In genomic region chr19:39126312-39126561, GRCh38 we compare ENCODE assay signal across 8 cellular contexts. TPM values are rescaled to one million over a fixed set of nuclear protein-coding genes. Genes with fewer than 3 reads are reported as not detected.
DNase-seq lines count a peak whose midpoint lies in the region; ATAC-seq and TF ChIP-seq lines count a peak whose summit lies in the region.

No MANE protein-coding gene starts in this region.

- H3K9me3 ChIP-seq in AG04450 (ENCODE audit: control insufficient read depth, insufficient read depth, low read length) (no peaks in the 10 kb centered on the region), KOPT-K1 (ENCODE audit: insufficient read depth, low read length, poor library complexity, severe bottlenecking) (no peaks in the 10 kb centered on the region)
- no peaks in the 10 kb centered on the region for H3K9me3 ChIP-seq in naive thymus-derived CD4-positive, alpha-beta T cell (ENCODE audit: control insufficient read depth in 2 of 3, low read length in 3 of 3)

- H3K27me3 Mint-ChIP-seq in naive thymus-derived CD4-positive, alpha-beta T cell, result peaks cover 0 to 4% (median 0%) of the 10 kb centered on the region in 5 donors

- H3K36me3 Mint-ChIP-seq in naive thymus-derived CD4-positive, alpha-beta T cell, result peaks cover 0 to 2% (median 0%) of the 10 kb centered on the region in 5 donors

- H3K27me3 ChIP-seq in AG04450 (ENCODE audit: control insufficient read depth, insufficient read depth, low read length), result no peaks in the 10 kb centered on the region
- H3K27me3 ChIP-seq in naive thymus-derived CD4-positive, alpha-beta T cell (ENCODE audit: control insufficient read depth in 2 of 2, insufficient read depth in 2 of 2, low read length in 2 of 2), result no peaks in the 10 kb centered on the region

- no peak for ATAC-seq in naive thymus-derived CD4-positive, alpha-beta T cell

- peak overlapping the region; percentile 90 to 98 (median 94) for H3K4me3 Mint-ChIP-seq in naive thymus-derived CD4-positive, alpha-beta T cell

- POLR2A ChIA-PET in AG04450 (lab: Yijun Ruan, JAX), result no interaction called here
- POLR2A ChIA-PET in naive thymus-derived CD4-positive, alpha-beta T cell (lab: Charles Lee), result interaction anchor here (0.5 to 0.6 kb wide), 2 partner anchors 210 to 1469 kb away, joined by 3 read pairs; no protein-coding TSS in a partner anchor

- no peaks in the 10 kb centered on the region for H3K36me3 ChIP-seq in KOPT-K1 (ENCODE audit: insufficient read depth, low read length)
- H3K36me3 ChIP-seq in naive thymus-derived CD4-positive, alpha-beta T cell (ENCODE audit: control insufficient read depth in 2 of 3, insufficient read depth in 3 of 3, low read length in 3 of 3), result peaks cover 0 to 4% (median 0%) of the 10 kb centered on the region in 3 experiments

- H3K9me3 Mint-ChIP-seq in naive thymus-derived CD4-positive, alpha-beta T cell, result peaks cover 0 to 3% (median 0%) of the 10 kb centered on the region in 11 donors

- TF ChIP-seq CTCF in AG04450 (IDR thresholded peaks at IDR 0.05; ENCODE audit: low read depth, low read length) (no peak), coronary artery (IDR thresholded peaks at IDR 0.05) (no peak)

- H3K4me1 ChIP-seq in naive thymus-derived CD4-positive, alpha-beta T cell (ENCODE audit: control insufficient read depth in 2 of 2, insufficient read depth in 2 of 2, low read length in 2 of 2), result peaks cover 0 to 10% of the 10 kb centered on the region in 2 donors

- no peak for DNase-seq in AG04450 (ENCODE audit: low read depth, low spot score)
- DNase-seq in coronary artery (ENCODE audit: low spot score), result no peak
- DNase-seq in naive thymus-derived CD4-positive, alpha-beta T cell, result no peak
- DNase-seq in stimulated activated CD4-positive, alpha-beta T cell treated with anti-CD3 and anti-CD28 coated beads, Interleukin-4, amount 100 ng/mL, for 24 hours, result no peak
- DNase-seq in GDM1 (lab: John Stamatoyannopoulos, UW), result no peak
- no peak for DNase-seq in GF-D8 (lab: John Stamatoyannopoulos, UW)
- no peak for DNase-seq in activated CD8-positive, alpha-beta memory T cell treated with anti-CD3 and anti-CD28 coated beads, Interleukin-2, amount 50 U/mL, for 48 hours

- H3K27ac ChIP-seq in AG04450 (ENCODE audit: low read depth, low read length) (no peak overlapping the region), KOPT-K1 (ENCODE audit: low read depth, low read length, poor library complexity, severe bottlenecking) (peak overlapping the region; percentile 83), coronary artery (peak overlapping the region; percentile 69 to 90)
- peak overlapping the region; percentile 90 for H3K27ac ChIP-seq in naive thymus-derived CD4-positive, alpha-beta T cell (ENCODE audit: low read depth, low read length)

- peak overlapping the region; percentile 92 to 99 (median 97) for H3K27ac Mint-ChIP-seq in naive thymus-derived CD4-positive, alpha-beta T cell

- H3K4me1 Mint-ChIP-seq in naive thymus-derived CD4-positive, alpha-beta T cell, result peaks cover 28 to 53% (median 37%) of the 10 kb centered on the region in 7 donors

- CTCF ChIA-PET in AG04450 (lab: Charles Lee), result interaction anchor here (0.6 to 1.2 kb wide), 5 partner anchors 10 to 724 kb away, joined by 3 to 6 read pairs (median 3); partner anchors contain the start of gene FAM98C
- CTCF ChIA-PET in naive thymus-derived CD4-positive, alpha-beta T cell (lab: Charles Lee), result interaction anchor here (0.5 to 0.6 kb wide), 2 partner anchors 64 to 425 kb away, joined by 3 to 4 read pairs; no protein-coding TSS in a partner anchor

- intact Hi-C loops in naive thymus-derived CD4-positive, alpha-beta T cell (cut with micrococcal nuclease), result loop anchor here in 1 of 2 donors (10.0 kb wide), 1 partner anchor 1159 kb away; the partner anchor contains the start of gene AKT2

- H3K4me3 ChIP-seq in AG04450 (ENCODE audit: low read depth, low read length) (peak overlapping the region; percentile 89), coronary artery (peak overlapping the region; percentile 95)
- peak overlapping the region; percentile 61 for H3K4me3 ChIP-seq in naive thymus-derived CD4-positive, alpha-beta T cell (ENCODE audit: low read length)

RNA-seq across cellular contexts. Expression of gene PAK4, which starts 0.7 kb away (rescaled TPM):
- 10.4 and 12.4 TPM in 2 replicates for polyA plus RNA-seq in AG04450 (2011; rRNA removed)
- 17.5 and 21.6 TPM in 2 replicates for polyA minus RNA-seq in AG04450 (2011; rRNA and poly(A)+ RNA removed)
- 10 to 100 TPM in 4 of 5 experiments, 1 to 10 TPM in 1; 9.3 to 17.5 (median 12.7) TPM for total RNA-seq in naive thymus-derived CD4-positive, alpha-beta T cell
- polyA plus RNA-seq in naive thymus-derived CD4-positive, alpha-beta T cell, result 1 to 10 TPM; 1.0 to 1.9 TPM

RNA-seq across cellular contexts. Expression of gene ACP7, which starts 42.1 kb away (rescaled TPM):
- polyA plus RNA-seq in AG04450 (2011; rRNA removed), result not detected in 2 replicates
- not detected in 2 replicates for polyA minus RNA-seq in AG04450 (2011; rRNA and poly(A)+ RNA removed)
- total RNA-seq in naive thymus-derived CD4-positive, alpha-beta T cell, result not detected
- polyA plus RNA-seq in naive thymus-derived CD4-positive, alpha-beta T cell, result not detected
